28 cellular contexts compared by ENCODE assay signal in the genomic region with DNA sequence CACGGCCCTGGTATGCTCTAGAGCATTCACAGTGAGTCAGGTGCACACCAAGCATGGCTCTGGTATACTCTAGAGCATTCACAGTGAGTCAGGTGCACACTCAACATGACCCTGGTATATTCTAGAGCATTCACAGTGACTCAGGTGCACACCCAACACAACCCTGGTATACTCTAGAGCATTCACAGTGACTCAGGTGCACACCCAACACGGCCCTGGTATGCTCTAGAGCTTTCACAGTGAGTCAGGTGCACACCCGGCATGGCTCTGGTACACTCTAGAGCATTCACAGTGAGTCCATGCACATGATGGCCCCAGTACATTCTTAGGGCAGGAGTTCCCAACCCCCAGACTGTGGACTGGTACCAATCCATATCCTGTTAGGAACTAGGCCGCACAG.
"Had no signal": no experiment of that assay in that cellular context is flagged by ENCODE, and none has a peak within 500 bp of the region (broad histone marks: within the 10 kb centered on the region; RNA-seq: fewer than 3 reads in every experiment).

No MANE protein-coding gene starts in this region.

- H3K27me3 ChIP-seq: esophagus muscularis mucosa, heart right ventricle, ovary, stomach, tibial artery had no signal

- DNase-seq: central memory CD4-positive, alpha-beta T cell; effector CD8-positive, alpha-beta T cell; foreskin melanocyte; glutamatergic neuron; heart right ventricle; hippocampal formation; immature natural killer cell; mucosa of descending colon; naive B cell; nephron progenitor cell; nucleus accumbens; ovary; posterior cingulate gyrus; retina; stimulated activated CD4-positive, alpha-beta T cell treated with anti-CD3 and anti-CD28 coated beads, Interleukin-12 subunit alpha, Interleukin-12 subunit beta, amount 100 ng/mL, for 4 hours; stimulated activated CD4-positive, alpha-beta T cell treated with anti-CD3 and anti-CD28 coated beads, Interleukin-1b, Interleukin-23, amount 100 ng/mL, for 48 hours; stimulated activated CD4-positive, alpha-beta T cell treated with anti-CD3 and anti-CD28 coated beads, Interleukin-4, amount 100 ng/mL, for 1 hour; stimulated activated CD8-positive, alpha-beta memory T cell treated with anti-CD3 and anti-CD28 coated beads, Interleukin-4, amount 100 ng/mL, for 48 hours; stimulated activated naive CD4-positive, alpha-beta T cell treated with Interleukin-2 at 50 U/mL for 16 hours; stomach; tibial artery had no signal

- ATAC-seq: heart right ventricle, mucosa of descending colon, sciatic nerve had no signal

- H3K27ac Mint-ChIP-seq: memory B cell, mesothelial cell of epicardium, nephron progenitor cell, type B pancreatic cell had no signal

- H3K4me2 ChIP-seq: smooth muscle cell had no signal

- H3K9me3 ChIP-seq: ovary had no signal

- H3K4me3 Mint-ChIP-seq: immature natural killer cell, memory B cell, mesothelial cell of epicardium, naive B cell, nephron progenitor cell, type B pancreatic cell had no signal

- H3K27me3 Mint-ChIP-seq: memory B cell, naive B cell, type B pancreatic cell had no signal

- H3K36me3 ChIP-seq: esophagus muscularis mucosa, heart right ventricle, ovary, stomach, tibial artery had no signal

- H3K4me3 ChIP-seq: esophagus muscularis mucosa, heart right ventricle, lung, mucosa of descending colon, ovary, smooth muscle cell, stomach, tibial artery had no signal

- H3K4me1 ChIP-seq: esophagus muscularis mucosa, tibial artery had no signal

- H3K4me1 Mint-ChIP-seq: mesothelial cell of epicardium had no signal

- H3K27ac ChIP-seq: esophagus muscularis mucosa, heart right ventricle, ovary, stomach, tibial artery had no signal
